In the genomic region with DNA sequence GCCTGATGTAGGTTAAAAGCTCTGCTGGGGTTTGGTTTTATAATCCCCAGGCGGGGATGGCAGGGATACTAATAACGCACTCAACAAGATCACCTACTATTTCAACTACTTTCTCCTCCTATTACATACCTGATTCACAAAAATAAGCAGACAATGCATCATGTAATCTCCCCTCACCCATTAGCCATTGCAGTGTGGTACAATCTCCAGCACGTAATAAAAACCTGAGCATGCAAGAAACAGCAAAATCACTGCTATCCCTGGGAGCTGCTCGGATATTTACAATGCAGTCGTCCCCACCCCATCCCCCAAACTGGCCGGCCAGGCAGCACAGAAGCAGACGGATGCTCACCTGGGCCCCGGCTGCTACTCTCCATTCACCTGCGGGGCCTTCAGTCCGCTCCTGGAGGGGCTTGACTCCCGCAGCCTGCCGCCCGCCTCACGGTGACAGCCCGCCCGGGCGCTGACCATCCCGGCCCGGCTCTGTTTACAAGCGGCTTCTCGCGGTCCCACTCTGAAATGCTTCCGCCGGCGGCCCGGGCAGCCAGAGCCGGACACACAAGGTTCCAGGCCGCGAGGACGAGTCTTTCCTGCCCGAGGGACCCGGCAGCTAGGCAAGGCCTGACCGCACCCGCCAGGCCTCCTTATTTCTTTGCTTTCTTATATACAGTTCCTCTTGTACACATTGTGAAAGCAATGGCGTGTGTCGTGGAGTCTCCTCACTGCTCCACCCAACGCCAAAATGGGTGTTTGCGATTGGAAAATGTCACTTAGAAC, we compare ENCODE assay signal across 8 cellular contexts. TPM values are rescaled to one million over a fixed set of nuclear protein-coding genes. Genes with fewer than 3 reads are reported as not detected.
DNase-seq lines count a peak whose midpoint lies in the region; ATAC-seq and TF ChIP-seq lines count a peak whose summit lies in the region.

Gene PLEKHM3 (minus strand): TSS at position 491 of the 777 bp plus-strand sequence. CDS start 23,888 bp downstream, outside the sequence.

- DNase-seq in AG20443 (ENCODE audit: low spot score) (peak; percentile 94), NCI-H510A (lab: John Stamatoyannopoulos, UW) (peak; percentile 63), dermis blood vessel endothelial cell (peak; percentile 92)
- peak; percentile 66 for DNase-seq in activated CD4-positive, alpha-beta T cell treated with anti-CD3 and anti-CD28 coated beads, Interleukin-2, amount 50 U/mL, for 1 hour
- peak; percentile 82 for DNase-seq in stimulated activated CD4-positive, alpha-beta T cell treated with anti-CD3 and anti-CD28 coated beads, Interleukin-4, amount 100 ng/mL, for 24 hours

- peak within 1 kb of the TSS; percentile 71 to 74 for H3K27ac ChIP-seq in liver (ENCODE audit: low read depth in 1 of 2, low read length in 2 of 2)

- TF ChIP-seq RAD21 in liver (IDR thresholded peaks at IDR 0.05) = peak; percentile 47 to 58

- peaks cover 3 to 10% (median 6%) of the 10 kb centered on the region in 4 donors for H3K4me1 ChIP-seq in liver (ENCODE audit: control insufficient read depth in 4 of 4, insufficient read depth in 4 of 4, low read length in 3 of 4)

- no peak for TF ChIP-seq CTCF in liver (IDR thresholded peaks at IDR 0.05; ENCODE audit: low read depth, low read length, missing input control)

- ATAC-seq in GM18907 (IDR thresholded peaks at IDR 0.05; ENCODE audit: unreplicated experiment) (peak; percentile 93), HG03139 (IDR thresholded peaks at IDR 0.05; ENCODE audit: unreplicated experiment) (peak; percentile 93)

- H3K9me3 ChIP-seq in liver (ENCODE audit: control insufficient read depth in 4 of 4, low read length in 3 of 4) = no peaks in the 10 kb centered on the region

- 3% methylated on average over 38 of the region's 38 CpGs for WGBS in liver

- peak within 1 kb of the TSS; percentile 67 to 89 for H3K9ac ChIP-seq in liver (ENCODE audit: low read depth in 1 of 2, low read length in 2 of 2)

- H3K4me3 ChIP-seq in liver (ENCODE audit: low read depth in 1 of 3, low read length in 3 of 3) = peak within 1 kb of the TSS; percentile 68 to 92 (median 85)

- H3K36me3 ChIP-seq in liver (ENCODE audit: control insufficient read depth in 4 of 4, insufficient read depth in 3 of 4, low read depth in 1 of 4, low read length in 3 of 4) = no peaks in the 10 kb centered on the region

- no peaks in the 10 kb centered on the region for H3K27me3 ChIP-seq in liver (ENCODE audit: control insufficient read depth in 4 of 4, insufficient read depth in 4 of 4, low read length in 3 of 4)

TF ChIP-seq in liver, 16 proteins besides CTCF, POLR2A, EP300 and RAD21:
- TF ChIP-seq YY1 (IDR thresholded peaks at IDR 0.05) (peak; percentile 91), TAF1 (conservative IDR thresholded peaks at IDR 0.05) (peak; percentile 32), GABPA (IDR thresholded peaks at IDR 0.05 in 1 of 2, conservative IDR thresholded peaks at IDR 0.05 in 1 of 2) (peak; percentile 82 to 90), FOXA2 (IDR thresholded peaks at IDR 0.05) (peak; percentile 80), FOXA1 (IDR thresholded peaks at IDR 0.05) (peak; percentile 67), RXRA (IDR thresholded peaks at IDR 0.05) (peak; percentile 32 to 51), EGR1 (IDR thresholded peaks at IDR 0.05; ENCODE audit: low read depth in 2 of 2) (no peak), MAX (IDR thresholded peaks at IDR 0.05) (peak; percentile 42), JUND (IDR thresholded peaks at IDR 0.05) (no peak), HNF4G (IDR thresholded peaks at IDR 0.05) (no peak), SP1 (IDR thresholded peaks at IDR 0.05) (peak; percentile 58), REST (IDR thresholded peaks at IDR 0.05) (peak; percentile 68), ATF3 (IDR thresholded peaks at IDR 0.05) (no peak), HNF4A (conservative IDR thresholded peaks at IDR 0.05) (peak in 1 of 2 donors; percentile 31), NR2F2 (IDR thresholded peaks at IDR 0.05) (no peak)
- TF ChIP-seq, protein P1, sequence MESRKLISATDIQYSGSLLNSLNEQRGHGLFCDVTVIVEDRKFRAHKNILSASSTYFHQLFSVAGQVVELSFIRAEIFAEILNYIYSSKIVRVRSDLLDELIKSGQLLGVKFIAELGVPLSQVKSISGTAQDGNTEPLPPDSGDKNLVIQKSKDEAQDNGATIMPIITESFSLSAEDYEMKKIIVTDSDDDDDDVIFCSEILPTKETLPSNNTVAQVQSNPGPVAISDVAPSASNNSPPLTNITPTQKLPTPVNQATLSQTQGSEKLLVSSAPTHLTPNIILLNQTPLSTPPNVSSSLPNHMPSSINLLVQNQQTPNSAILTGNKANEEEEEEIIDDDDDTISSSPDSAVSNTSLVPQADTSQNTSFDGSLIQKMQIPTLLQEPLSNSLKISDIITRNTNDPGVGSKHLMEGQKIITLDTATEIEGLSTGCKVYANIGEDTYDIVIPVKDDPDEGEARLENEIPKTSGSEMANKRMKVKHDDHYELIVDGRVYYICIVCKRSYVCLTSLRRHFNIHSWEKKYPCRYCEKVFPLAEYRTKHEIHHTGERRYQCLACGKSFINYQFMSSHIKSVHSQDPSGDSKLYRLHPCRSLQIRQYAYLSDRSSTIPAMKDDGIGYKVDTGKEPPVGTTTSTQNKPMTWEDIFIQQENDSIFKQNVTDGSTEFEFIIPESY (IDR thresholded peaks at IDR 0.05) = peak; percentile 62

RNA-seq across cellular contexts. Expression of gene PLEKHM3, which starts in this region (rescaled TPM):
- 11.3 and 18.5 TPM in 2 replicates for total RNA-seq in dermis blood vessel endothelial cell
- 10 to 100 TPM in 1 of 2 donors, 1 to 10 TPM in 1; 5.5 to 18.3 TPM for total RNA-seq in liver
- 1 to 10 TPM; 3.0 to 5.5 TPM for polyA plus RNA-seq in liver

Comparison
In these comparisons a context has a peak if more than half of its experiments do, and no peak if none do; other contexts are left out.
1. Peak in every context shown above with its lines: DNase-seq, ATAC-seq, H3K4me3 ChIP-seq and H3K27ac ChIP-seq.